8 cellular contexts compared by ENCODE assay signal in genomic region chr18:46915800-46916550, GRCh38. TPM values are rescaled to one million over a fixed set of nuclear protein-coding genes. Genes with fewer than 3 reads are reported as not detected.
DNase-seq lines count a peak whose midpoint lies in the region; ATAC-seq and TF ChIP-seq lines count a peak whose summit lies in the region.

No MANE protein-coding gene starts in this region.

- no peaks in the 10 kb centered on the region for H3K27me3 Mint-ChIP-seq in activated CD4-positive, alpha-beta T cell treated with anti-CD3 and anti-CD28 coated beads for 36 hours
- H3K27me3 Mint-ChIP-seq in activated B cell treated with CpG ODN at 0.5 μM for 24 hours (no peaks in the 10 kb centered on the region), immature natural killer cell (ENCODE audit: low read depth in 3 of 3) (peaks cover 0 to 13% (median 4%) of the 10 kb centered on the region in 3 donors)

- intact Hi-C loops in activated CD4-positive, alpha-beta T cell treated with anti-CD3 and anti-CD28 coated beads for 36 hours (cut with DNase I, micrococcal nuclease): loop anchor here (2.0 to 10.0 kb wide), 9 partner anchors 31 to 1019 kb away; partner anchors contain the start of genes HAUS1 (in 1 of the 2), HDHD2 (in 1 of the 2), SMAD2 (in 1 of the 2) and ST8SIA5 (in 1 of the 2)
- intact Hi-C loops in activated B cell treated with CpG ODN at 0.5 μM for 24 hours (cut with micrococcal nuclease): loop anchor here (2.0 to 10.0 kb wide), 5 partner anchors 257 to 951 kb away; partner anchors contain the start of genes EPG5 and HAUS1

- peak overlapping the region; percentile 92 for H3K4me3 Mint-ChIP-seq in activated CD4-positive, alpha-beta T cell treated with anti-CD3 and anti-CD28 coated beads for 36 hours
- H3K4me3 Mint-ChIP-seq in activated B cell treated with CpG ODN at 0.5 μM for 24 hours: peak overlapping the region; percentile 87
- H3K4me3 Mint-ChIP-seq in immature natural killer cell: peak overlapping the region; percentile 90 to 94 (median 90)

- peaks cover 49% of the 10 kb centered on the region for H3K4me1 Mint-ChIP-seq in activated CD4-positive, alpha-beta T cell treated with anti-CD3 and anti-CD28 coated beads for 36 hours
- H3K4me1 Mint-ChIP-seq in activated B cell treated with CpG ODN at 0.5 μM for 24 hours (peaks cover 30% of the 10 kb centered on the region), immature natural killer cell (peaks cover 40 to 52% of the 10 kb centered on the region in 2 donors)

- POLR2A ChIA-PET in activated CD4-positive, alpha-beta T cell treated with anti-CD3 and anti-CD28 coated beads for 36 hours (lab: Charles Lee): interaction anchor here (1.1 kb wide), 1 partner anchor 101 kb away, joined by 3 read pairs; no protein-coding TSS in a partner anchor
- POLR2A ChIA-PET in activated B cell treated with CpG ODN at 0.5 μM for 24 hours (lab: Charles Lee): interaction anchor here (0.7 kb wide), 2 partner anchors 21 to 101 kb away, joined by 4 to 5 read pairs; no protein-coding TSS in a partner anchor

- H3K36me3 Mint-ChIP-seq in activated CD4-positive, alpha-beta T cell treated with anti-CD3 and anti-CD28 coated beads for 36 hours (ENCODE audit: low read depth): peaks cover 2% of the 10 kb centered on the region
- H3K36me3 Mint-ChIP-seq in activated B cell treated with CpG ODN at 0.5 μM for 24 hours (ENCODE audit: low read depth) (no peaks in the 10 kb centered on the region), immature natural killer cell (no peaks in the 10 kb centered on the region)

- no peaks in the 10 kb centered on the region for H3K36me3 ChIP-seq in thoracic aorta

- peaks cover 2% of the 10 kb centered on the region for H3K9me3 Mint-ChIP-seq in activated CD4-positive, alpha-beta T cell treated with anti-CD3 and anti-CD28 coated beads for 36 hours (ENCODE audit: low read depth)
- H3K9me3 Mint-ChIP-seq in activated B cell treated with CpG ODN at 0.5 μM for 24 hours (no peaks in the 10 kb centered on the region), immature natural killer cell (no peaks in the 10 kb centered on the region)

- peaks cover 9 to 29% of the 10 kb centered on the region in 2 donors for H3K4me1 ChIP-seq in thoracic aorta (ENCODE audit: control insufficient read depth in 1 of 2, low read depth in 2 of 2)

- TF ChIP-seq CTCF in activated B cell treated with CpG ODN at 0.5 μM for 24 hours (IDR thresholded peaks at IDR 0.05) (no peak), thoracic aorta (IDR thresholded peaks at IDR 0.05) (no peak)

- H3K9me3 ChIP-seq in thoracic aorta: no peaks in the 10 kb centered on the region

- peak overlapping the region; percentile 91 for H3K27ac Mint-ChIP-seq in activated CD4-positive, alpha-beta T cell treated with anti-CD3 and anti-CD28 coated beads for 36 hours
- H3K27ac Mint-ChIP-seq in activated B cell treated with CpG ODN at 0.5 μM for 24 hours (peak overlapping the region; percentile 76), immature natural killer cell (peak overlapping the region; percentile 68 to 95 (median 92))

- H3K4me3 ChIP-seq in thoracic aorta: peak overlapping the region; percentile 81

- H3K27ac ChIP-seq in thoracic aorta: peak overlapping the region in 1 of 2 donors; percentile 53

- H3K27me3 ChIP-seq in thoracic aorta (replicated peaks; ENCODE audit: insufficient read depth): no peaks in the 10 kb centered on the region

- no peak for DNase-seq in activated CD4-positive, alpha-beta T cell treated with anti-CD3 and anti-CD28 coated beads for 36 hours
- DNase-seq in activated CD4-positive, alpha-beta T cell treated with anti-CD3 and anti-CD28 coated beads, Interleukin-2, amount 50 U/mL, for 48 hours: no peak
- DNase-seq in activated B cell treated with CpG ODN at 0.5 μM for 24 hours (no peak), immature natural killer cell (no peak), thoracic aorta (ENCODE audit: low spot score) (no peak), T-helper 9 cell (no peak)

- CTCF ChIA-PET in activated CD4-positive, alpha-beta T cell treated with anti-CD3 and anti-CD28 coated beads for 36 hours (lab: Charles Lee): interaction anchor here (0.6 to 0.9 kb wide), 3 partner anchors 10 to 580 kb away, joined by 3 read pairs; no protein-coding TSS in a partner anchor
- CTCF ChIA-PET in activated B cell treated with CpG ODN at 0.5 μM for 24 hours (lab: Charles Lee): no interaction called here

- no peak for ATAC-seq in activated CD4-positive, alpha-beta T cell treated with anti-CD3 and anti-CD28 coated beads for 36 hours
- ATAC-seq in activated B cell treated with CpG ODN at 0.5 μM for 24 hours (ENCODE audit: low read depth): no peak
- ATAC-seq in thoracic aorta (ENCODE audit: insufficient number of reproducible peaks, low FRiP score, low read depth): no peak
- no peak for ATAC-seq in HG03095 (IDR thresholded peaks at IDR 0.05; ENCODE audit: unreplicated experiment)
- no peak for ATAC-seq in HG02678 (IDR thresholded peaks at IDR 0.05; ENCODE audit: unreplicated experiment)

RNA-seq across cellular contexts. Expression of gene PIAS2, which starts 1.3 kb away (rescaled TPM):
- 10 to 100 TPM; 27.1 to 28.2 TPM for total RNA-seq in activated CD4-positive, alpha-beta T cell treated with anti-CD3 and anti-CD28 coated beads for 36 hours
- total RNA-seq in activated B cell treated with CpG ODN at 0.5 μM for 24 hours (34.2 and 36.0 TPM in 2 replicates), thoracic aorta (10 to 100 TPM; 30.6 to 38.2 TPM)
- polyA plus RNA-seq in immature natural killer cell: 10 to 100 TPM; 16.8 to 25.4 (median 18.8) TPM

RNA-seq across cellular contexts. Expression of gene KATNAL2, which starts 1.4 kb away (rescaled TPM):
- 1 to 10 TPM; 1.1 to 1.4 TPM for total RNA-seq in activated CD4-positive, alpha-beta T cell treated with anti-CD3 and anti-CD28 coated beads for 36 hours
- total RNA-seq in activated B cell treated with CpG ODN at 0.5 μM for 24 hours (1.2 and 2.6 TPM in 2 replicates), thoracic aorta (1 to 10 TPM; 5.6 to 5.7 TPM)
- under 1 TPM in 1 of 3 donors, not detected in 2; 0.08 TPM for polyA plus RNA-seq in immature natural killer cell
